In genomic region chr3:151561878-151562277, GRCh38 we compare ENCODE assay signal across 19 cellular contexts.
"Had no signal": no experiment of that assay in that cellular context is flagged by ENCODE, and none has a peak within 500 bp of the region (broad histone marks: within the 10 kb centered on the region; RNA-seq: fewer than 3 reads in every experiment).

No MANE protein-coding gene starts in this region.

- H3K27ac ChIP-seq: colonic mucosa, gastroesophageal sphincter, parathyroid adenoma, prostate gland, right lobe of liver, testis, tibial nerve had no signal

- DNase-seq: colonic mucosa; dermis blood vessel endothelial cell; foreskin fibroblast; glutamatergic neuron; left colon; left ventricle myocardium superior; mesenchymal stem cell; naive thymus-derived CD4-positive, alpha-beta T cell; nephron progenitor cell; right lobe of liver; stimulated activated CD4-positive, alpha-beta T cell treated with anti-CD3 and anti-CD28 coated beads, Interleukin-4, amount 100 ng/mL, for 24 hours; stimulated activated naive B cell treated with anti-CD40 and anti-IgM and Interleukin-4, amounts not matched to agents 10 μg/mL and 1 μg/mL and 100 μg/mL, for 72 hours; stimulated activated naive CD8-positive, alpha-beta T cell treated with anti-CD3 and anti-CD28 coated beads, Interleukin-15, amount 100 ng/mL, for 72 hours; testis had no signal

- H3K9me3 ChIP-seq: colonic mucosa, gastroesophageal sphincter, prostate gland, right lobe of liver, testis, tibial nerve had no signal

- H3K27me3 ChIP-seq: colonic mucosa, gastroesophageal sphincter, right lobe of liver, testis, tibial nerve had no signal

- H3K79me2 ChIP-seq: parathyroid adenoma had no signal

- H3K4me1 ChIP-seq: colonic mucosa, parathyroid adenoma, prostate gland, right lobe of liver, testis had no signal

- ATAC-seq: gastroesophageal sphincter; left colon; left ventricle myocardium superior; naive thymus-derived CD4-positive, alpha-beta T cell; right lobe of liver; stimulated activated naive B cell treated with anti-CD40 and anti-IgM and Interleukin-4, amounts not matched to agents 10 μg/mL and 1 μg/mL and 100 μg/mL, for 72 hours; stimulated activated naive CD8-positive, alpha-beta T cell treated with anti-CD3 and anti-CD28 coated beads, Interleukin-15, amount 100 ng/mL, for 72 hours had no signal

- H3K4me3 ChIP-seq: colonic mucosa, gastroesophageal sphincter, lung, prostate gland, right lobe of liver, testis, tibial nerve had no signal

- H3K36me3 ChIP-seq: colonic mucosa, gastroesophageal sphincter, prostate gland, right lobe of liver, tibial nerve had no signal

- H2AFZ ChIP-seq: parathyroid adenoma had no signal
